1 cellular context compared by ENCODE assay signal in the genomic region with DNA sequence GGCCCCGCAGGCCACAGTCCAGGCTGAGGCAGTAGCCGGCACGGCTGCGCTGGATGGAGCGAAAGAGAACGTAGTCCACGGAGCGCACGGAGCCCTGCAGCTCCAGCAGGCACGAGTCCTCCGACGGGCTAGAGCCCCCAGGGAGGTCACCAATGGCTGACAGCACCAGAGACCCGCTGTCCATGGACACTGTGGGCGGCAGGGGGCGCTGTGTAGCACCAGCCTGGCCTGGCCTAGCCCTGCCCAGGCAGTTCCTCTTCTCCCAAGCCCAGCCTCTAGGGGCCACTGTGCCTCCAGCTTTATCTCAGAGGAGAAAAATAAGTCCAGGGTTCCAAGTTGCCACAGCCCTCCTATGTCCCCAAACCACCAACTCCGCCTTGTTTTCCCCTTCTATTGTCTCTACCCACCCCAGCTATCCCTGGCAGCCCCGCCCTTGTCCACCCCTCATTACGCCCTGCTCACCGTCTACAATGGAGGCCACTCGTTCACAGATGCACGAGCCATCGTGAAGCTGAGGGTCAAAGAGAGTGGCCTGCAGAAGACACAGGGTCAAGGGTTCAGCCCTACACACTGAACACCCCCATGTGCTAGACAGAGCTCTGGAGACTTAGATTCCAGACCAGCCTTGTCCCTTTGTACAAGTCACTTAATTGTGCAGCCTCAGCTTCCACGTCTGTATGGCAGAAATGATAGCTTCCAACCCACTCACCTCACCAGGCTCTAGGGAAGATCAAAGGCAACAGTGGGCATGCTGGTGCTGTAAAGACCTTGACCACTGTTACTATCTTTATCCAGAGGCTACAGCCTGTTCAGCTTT.
TF ChIP-seq lines count a peak whose summit lies in the region.

No MANE protein-coding gene starts in this region.

TF ChIP-seq in HepG2, 621 proteins besides CTCF, POLR2A, EP300 and RAD21 (continued from another document and continues in another):
- TF ChIP-seq CENPT (CRISPR knock-in tag; IDR thresholded peaks at IDR 0.05; ENCODE audit: low read depth) = no peak; the same call in 1 of the 2 replicates
- no peak for TF ChIP-seq ZNF713 (CRISPR knock-in tag; IDR thresholded peaks at IDR 0.05)
- peak; percentile 87; the same call in 1 of the 2 replicates for TF ChIP-seq ZNF232 (CRISPR knock-in tag; IDR thresholded peaks at IDR 0.05; ENCODE audit: borderline replicate concordance)
- no peak for TF ChIP-seq SOX6 (IDR thresholded peaks at IDR 0.05)
- TF ChIP-seq SOX6 (CRISPR knock-in tag; IDR thresholded peaks at IDR 0.05) = peak; percentile 67
- TF ChIP-seq, protein P1, sequence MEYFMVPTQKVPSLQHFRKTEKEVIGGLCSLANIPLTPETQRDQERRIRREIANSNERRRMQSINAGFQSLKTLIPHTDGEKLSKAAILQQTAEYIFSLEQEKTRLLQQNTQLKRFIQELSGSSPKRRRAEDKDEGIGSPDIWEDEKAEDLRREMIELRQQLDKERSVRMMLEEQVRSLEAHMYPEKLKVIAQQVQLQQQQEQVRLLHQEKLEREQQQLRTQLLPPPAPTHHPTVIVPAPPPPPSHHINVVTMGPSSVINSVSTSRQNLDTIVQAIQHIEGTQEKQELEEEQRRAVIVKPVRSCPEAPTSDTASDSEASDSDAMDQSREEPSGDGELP (IDR thresholded peaks at IDR 0.05; ENCODE audit: borderline replicate concordance, low read depth) = peak; percentile 10; the same call in 1 of the 2 replicates
- peak; percentile 66 for TF ChIP-seq ZBTB7B (CRISPR knock-in tag; IDR thresholded peaks at IDR 0.05)
- TF ChIP-seq AGO1 (IDR thresholded peaks at IDR 0.05; ENCODE audit: low read depth, low read length, poor library complexity, severe bottlenecking) = no peak
- TF ChIP-seq CENPX (CRISPR knock-in tag; IDR thresholded peaks at IDR 0.05) = no peak
- no peak for TF ChIP-seq TCF12 (IDR thresholded peaks at IDR 0.05)
- TF ChIP-seq TCF12 (CRISPR knock-in tag; IDR thresholded peaks at IDR 0.05) = peak; percentile 41; the same call in 1 of the 2 replicates
- TF ChIP-seq WIZ (CRISPR knock-in tag; IDR thresholded peaks at IDR 0.05) = no peak
- TF ChIP-seq, protein P2, sequence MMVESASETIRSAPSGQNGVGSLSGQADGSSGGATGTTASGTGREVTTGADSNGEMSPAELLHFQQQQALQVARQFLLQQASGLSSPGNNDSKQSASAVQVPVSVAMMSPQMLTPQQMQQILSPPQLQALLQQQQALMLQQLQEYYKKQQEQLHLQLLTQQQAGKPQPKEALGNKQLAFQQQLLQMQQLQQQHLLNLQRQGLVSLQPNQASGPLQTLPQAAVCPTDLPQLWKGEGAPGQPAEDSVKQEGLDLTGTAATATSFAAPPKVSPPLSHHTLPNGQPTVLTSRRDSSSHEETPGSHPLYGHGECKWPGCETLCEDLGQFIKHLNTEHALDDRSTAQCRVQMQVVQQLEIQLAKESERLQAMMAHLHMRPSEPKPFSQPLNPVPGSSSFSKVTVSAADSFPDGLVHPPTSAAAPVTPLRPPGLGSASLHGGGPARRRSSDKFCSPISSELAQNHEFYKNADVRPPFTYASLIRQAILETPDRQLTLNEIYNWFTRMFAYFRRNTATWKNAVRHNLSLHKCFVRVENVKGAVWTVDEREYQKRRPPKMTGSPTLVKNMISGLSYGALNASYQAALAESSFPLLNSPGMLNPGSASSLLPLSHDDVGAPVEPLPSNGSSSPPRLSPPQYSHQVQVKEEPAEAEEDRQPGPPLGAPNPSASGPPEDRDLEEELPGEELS (CRISPR knock-in tag; IDR thresholded peaks at IDR 0.05) = peak; percentile 50
- TF ChIP-seq, protein P3, sequence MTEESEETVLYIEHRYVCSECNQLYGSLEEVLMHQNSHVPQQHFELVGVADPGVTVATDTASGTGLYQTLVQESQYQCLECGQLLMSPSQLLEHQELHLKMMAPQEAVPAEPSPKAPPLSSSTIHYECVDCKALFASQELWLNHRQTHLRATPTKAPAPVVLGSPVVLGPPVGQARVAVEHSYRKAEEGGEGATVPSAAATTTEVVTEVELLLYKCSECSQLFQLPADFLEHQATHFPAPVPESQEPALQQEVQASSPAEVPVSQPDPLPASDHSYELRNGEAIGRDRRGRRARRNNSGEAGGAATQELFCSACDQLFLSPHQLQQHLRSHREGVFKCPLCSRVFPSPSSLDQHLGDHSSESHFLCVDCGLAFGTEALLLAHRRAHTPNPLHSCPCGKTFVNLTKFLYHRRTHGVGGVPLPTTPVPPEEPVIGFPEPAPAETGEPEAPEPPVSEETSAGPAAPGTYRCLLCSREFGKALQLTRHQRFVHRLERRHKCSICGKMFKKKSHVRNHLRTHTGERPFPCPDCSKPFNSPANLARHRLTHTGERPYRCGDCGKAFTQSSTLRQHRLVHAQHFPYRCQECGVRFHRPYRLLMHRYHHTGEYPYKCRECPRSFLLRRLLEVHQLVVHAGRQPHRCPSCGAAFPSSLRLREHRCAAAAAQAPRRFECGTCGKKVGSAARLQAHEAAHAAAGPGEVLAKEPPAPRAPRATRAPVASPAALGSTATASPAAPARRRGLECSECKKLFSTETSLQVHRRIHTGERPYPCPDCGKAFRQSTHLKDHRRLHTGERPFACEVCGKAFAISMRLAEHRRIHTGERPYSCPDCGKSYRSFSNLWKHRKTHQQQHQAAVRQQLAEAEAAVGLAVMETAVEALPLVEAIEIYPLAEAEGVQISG (CRISPR knock-in tag; IDR thresholded peaks at IDR 0.05) = peak; percentile 72
- TF ChIP-seq RBAK (CRISPR knock-in tag; IDR thresholded peaks at IDR 0.05) = no peak
- peak; percentile 76 for TF ChIP-seq SMC3 (IDR thresholded peaks at IDR 0.05; ENCODE audit: low read length)
- TF ChIP-seq THRA (CRISPR knock-in tag; IDR thresholded peaks at IDR 0.05; ENCODE audit: borderline replicate concordance) = 0 out of 2 replicates have a peak, but pooled peaks have one; percentile 39
- TF ChIP-seq ZBTB21 (CRISPR knock-in tag; IDR thresholded peaks at IDR 0.05) = no peak
- TF ChIP-seq SPEN (CRISPR knock-in tag; IDR thresholded peaks at IDR 0.05; ENCODE audit: low read depth) = 0 out of 2 replicates have a peak, but pooled peaks have one; percentile 20
- TF ChIP-seq SP1 (IDR thresholded peaks at IDR 0.05) = no peak
- TF ChIP-seq SP1 (CRISPR knock-in tag; IDR thresholded peaks at IDR 0.05) = no peak; the same call in 1 of the 2 replicates
- no peak for TF ChIP-seq EHMT2 (IDR thresholded peaks at IDR 0.05; ENCODE audit: borderline replicate concordance, low read depth, low read length)
- TF ChIP-seq, protein P4, sequence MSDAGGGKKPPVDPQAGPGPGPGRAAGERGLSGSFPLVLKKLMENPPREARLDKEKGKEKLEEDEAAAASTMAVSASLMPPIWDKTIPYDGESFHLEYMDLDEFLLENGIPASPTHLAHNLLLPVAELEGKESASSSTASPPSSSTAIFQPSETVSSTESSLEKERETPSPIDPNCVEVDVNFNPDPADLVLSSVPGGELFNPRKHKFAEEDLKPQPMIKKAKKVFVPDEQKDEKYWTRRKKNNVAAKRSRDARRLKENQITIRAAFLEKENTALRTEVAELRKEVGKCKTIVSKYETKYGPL (CRISPR knock-in tag; IDR thresholded peaks at IDR 0.05) = no peak
- peak; percentile 56; the same call in 1 of the 2 replicates for TF ChIP-seq ZNF362 (CRISPR knock-in tag; IDR thresholded peaks at IDR 0.05; ENCODE audit: borderline replicate concordance)
- TF ChIP-seq HNRNPL (IDR thresholded peaks at IDR 0.05; ENCODE audit: low read depth, low read length) = 0 out of 2 replicates have a peak, but pooled peaks have one; percentile 64
- TF ChIP-seq, protein P5, sequence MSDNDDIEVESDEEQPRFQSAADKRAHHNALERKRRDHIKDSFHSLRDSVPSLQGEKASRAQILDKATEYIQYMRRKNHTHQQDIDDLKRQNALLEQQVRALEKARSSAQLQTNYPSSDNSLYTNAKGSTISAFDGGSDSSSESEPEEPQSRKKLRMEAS (IDR thresholded peaks at IDR 0.05) = peak; percentile 28; the same call in 1 of the 2 replicates
- TF ChIP-seq SMAD3 (CRISPR knock-in tag; IDR thresholded peaks at IDR 0.05) = 0 out of 2 replicates have a peak, but pooled peaks have one; percentile 31
- no peak for TF ChIP-seq ZNF24 (IDR thresholded peaks at IDR 0.05)
- TF ChIP-seq ZNF766 (CRISPR knock-in tag; IDR thresholded peaks at IDR 0.05; ENCODE audit: borderline replicate concordance) = peak; percentile 72; the same call in 1 of the 2 replicates
- TF ChIP-seq ZXDC (CRISPR knock-in tag; IDR thresholded peaks at IDR 0.05) = no peak
- TF ChIP-seq, protein P6, sequence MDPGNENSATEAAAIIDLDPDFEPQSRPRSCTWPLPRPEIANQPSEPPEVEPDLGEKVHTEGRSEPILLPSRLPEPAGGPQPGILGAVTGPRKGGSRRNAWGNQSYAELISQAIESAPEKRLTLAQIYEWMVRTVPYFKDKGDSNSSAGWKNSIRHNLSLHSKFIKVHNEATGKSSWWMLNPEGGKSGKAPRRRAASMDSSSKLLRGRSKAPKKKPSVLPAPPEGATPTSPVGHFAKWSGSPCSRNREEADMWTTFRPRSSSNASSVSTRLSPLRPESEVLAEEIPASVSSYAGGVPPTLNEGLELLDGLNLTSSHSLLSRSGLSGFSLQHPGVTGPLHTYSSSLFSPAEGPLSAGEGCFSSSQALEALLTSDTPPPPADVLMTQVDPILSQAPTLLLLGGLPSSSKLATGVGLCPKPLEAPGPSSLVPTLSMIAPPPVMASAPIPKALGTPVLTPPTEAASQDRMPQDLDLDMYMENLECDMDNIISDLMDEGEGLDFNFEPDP (CRISPR knock-in tag; conservative IDR thresholded peaks at IDR 0.05) = no peak
- TF ChIP-seq MTF1 (CRISPR knock-in tag; IDR thresholded peaks at IDR 0.05) = no peak
- peak; percentile 68 for TF ChIP-seq SP4 (CRISPR knock-in tag; IDR thresholded peaks at IDR 0.05)
- no peak for TF ChIP-seq ATF1 (CRISPR knock-in tag; IDR thresholded peaks at IDR 0.05)
- TF ChIP-seq GABPA (IDR thresholded peaks at IDR 0.05; ENCODE audit: low read depth, low read length) = no peak
- no peak; the same call in 1 of the 2 replicates for TF ChIP-seq GABPA (CRISPR knock-in tag; IDR thresholded peaks at IDR 0.05; ENCODE audit: low read depth)
- TF ChIP-seq SP5 (CRISPR knock-in tag; IDR thresholded peaks at IDR 0.05; ENCODE audit: borderline replicate concordance, low read depth) = 0 out of 2 replicates have a peak, but pooled peaks have one; percentile 8
- TF ChIP-seq, protein P7, sequence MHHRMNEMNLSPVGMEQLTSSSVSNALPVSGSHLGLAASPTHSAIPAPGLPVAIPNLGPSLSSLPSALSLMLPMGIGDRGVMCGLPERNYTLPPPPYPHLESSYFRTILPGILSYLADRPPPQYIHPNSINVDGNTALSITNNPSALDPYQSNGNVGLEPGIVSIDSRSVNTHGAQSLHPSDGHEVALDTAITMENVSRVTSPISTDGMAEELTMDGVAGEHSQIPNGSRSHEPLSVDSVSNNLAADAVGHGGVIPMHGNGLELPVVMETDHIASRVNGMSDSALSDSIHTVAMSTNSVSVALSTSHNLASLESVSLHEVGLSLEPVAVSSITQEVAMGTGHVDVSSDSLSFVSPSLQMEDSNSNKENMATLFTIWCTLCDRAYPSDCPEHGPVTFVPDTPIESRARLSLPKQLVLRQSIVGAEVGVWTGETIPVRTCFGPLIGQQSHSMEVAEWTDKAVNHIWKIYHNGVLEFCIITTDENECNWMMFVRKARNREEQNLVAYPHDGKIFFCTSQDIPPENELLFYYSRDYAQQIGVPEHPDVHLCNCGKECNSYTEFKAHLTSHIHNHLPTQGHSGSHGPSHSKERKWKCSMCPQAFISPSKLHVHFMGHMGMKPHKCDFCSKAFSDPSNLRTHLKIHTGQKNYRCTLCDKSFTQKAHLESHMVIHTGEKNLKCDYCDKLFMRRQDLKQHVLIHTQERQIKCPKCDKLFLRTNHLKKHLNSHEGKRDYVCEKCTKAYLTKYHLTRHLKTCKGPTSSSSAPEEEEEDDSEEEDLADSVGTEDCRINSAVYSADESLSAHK (CRISPR knock-in tag; IDR thresholded peaks at IDR 0.05; ENCODE audit: borderline replicate concordance) = no peak
